ENCODE assay signal across 16 cellular contexts in genomic region chr10:16986082-16986405, GRCh38.
A peak's percentile ranks its signal among the peaks of the same experiment; 100 is the strongest.
DNase-seq lines count a peak whose midpoint lies in the region; ATAC-seq, FAIRE-seq and TF ChIP-seq lines count a peak whose summit lies in the region.
"Had no signal": no experiment of that assay in that cellular context is flagged by ENCODE, and none has a peak within 500 bp of the region (broad histone marks: within the 10 kb centered on the region; RNA-seq: fewer than 3 reads in every experiment).

No MANE protein-coding gene starts in this region.

- H3K27me3 ChIP-seq in AG04450 (ENCODE audit: control insufficient read depth, insufficient read depth, low read length) (no peaks in the 10 kb centered on the region), astrocyte (ENCODE audit: insufficient read depth, low read length) (no peaks in the 10 kb centered on the region), right cardiac atrium (ENCODE audit: control insufficient read depth, insufficient read depth) (no peaks in the 10 kb centered on the region), sigmoid colon (no peaks in the 10 kb centered on the region)

- H3K36me3 Mint-ChIP-seq in astrocyte (ENCODE audit: low read depth, unreplicated experiment) = no peaks in the 10 kb centered on the region

- no peaks in the 10 kb centered on the region for H3K9me3 Mint-ChIP-seq in astrocyte (ENCODE audit: unreplicated experiment)
- H3K9me3 Mint-ChIP-seq: activated CD8-positive, alpha-beta T cell treated with anti-CD3 and anti-CD28 coated beads for 36 hours; activated T-helper 17 cell treated with anti-CD3 and anti-CD28 coated beads, Interleukin-2, amount 50 U/mL, for 72 hours had no signal

- H3K4me3 Mint-ChIP-seq in astrocyte (ENCODE audit: unreplicated experiment) = no peak overlapping the region
- H3K4me3 Mint-ChIP-seq: activated CD8-positive, alpha-beta T cell treated with anti-CD3 and anti-CD28 coated beads for 36 hours; activated T-helper 17 cell treated with anti-CD3 and anti-CD28 coated beads, Interleukin-2, amount 50 U/mL, for 72 hours; naive B cell had no signal

- no peaks in the 10 kb centered on the region for H3K79me2 ChIP-seq in astrocyte (ENCODE audit: insufficient read depth, low read length)

- ATAC-seq in right cardiac atrium (peak; percentile 11 to 47), GM18867 (IDR thresholded peaks at IDR 0.05; ENCODE audit: unreplicated experiment) (no peak), GM18868 (IDR thresholded peaks at IDR 0.05; ENCODE audit: unreplicated experiment) (no peak)
- ATAC-seq: activated CD8-positive, alpha-beta T cell treated with anti-CD3 and anti-CD28 coated beads for 36 hours; activated T-helper 17 cell treated with anti-CD3 and anti-CD28 coated beads, Interleukin-2, amount 50 U/mL, for 72 hours had no signal

- CTCF ChIA-PET in AG04450 (lab: Charles Lee) = no interaction called here

- peaks cover 32% of the 10 kb centered on the region for H3K4me1 Mint-ChIP-seq in astrocyte (ENCODE audit: low read depth, unreplicated experiment)
- H3K4me1 Mint-ChIP-seq: activated T-helper 17 cell treated with anti-CD3 and anti-CD28 coated beads, Interleukin-2, amount 50 U/mL, for 72 hours; naive B cell had no signal

- DNase-seq in AG04450 (ENCODE audit: low read depth, low spot score) = no peak
- DNase-seq in astrocyte (ENCODE audit: low read depth) = no peak
- peak in 1 of 3 donors; percentile 60 for DNase-seq in right cardiac atrium
- no peak for DNase-seq in sigmoid colon
- no peak for DNase-seq in foreskin melanocyte
- no peak for DNase-seq in NCI-H1105 (lab: John Stamatoyannopoulos, UW)
- DNase-seq: activated CD8-positive, alpha-beta T cell treated with anti-CD3 and anti-CD28 coated beads for 36 hours; effector CD4-positive, alpha-beta T cell; naive B cell; NCI-H2171 treated with DMSO at 0.1 percent for 48 hours; stimulated activated CD4-positive, alpha-beta T cell treated with anti-CD3 and anti-CD28 coated beads, Interleukin-4, amount 100 ng/mL, for 1 hour had no signal

- H3K4me2 ChIP-seq in astrocyte (ENCODE audit: low read length) = peak overlapping the region; percentile 80

- no peak for TF ChIP-seq POLR2A in sigmoid colon (IDR thresholded peaks at IDR 0.05)

- H3K27ac Mint-ChIP-seq in astrocyte (ENCODE audit: unreplicated experiment) = peak overlapping the region; percentile 99
- H3K27ac Mint-ChIP-seq: activated CD8-positive, alpha-beta T cell treated with anti-CD3 and anti-CD28 coated beads for 36 hours; activated T-helper 17 cell treated with anti-CD3 and anti-CD28 coated beads, Interleukin-2, amount 50 U/mL, for 72 hours; naive B cell had no signal

- WGBS in right cardiac atrium = 67% methylated on average over 5 of the region's 5 CpGs
- 85% methylated on average over 5 of the region's 5 CpGs for WGBS in sigmoid colon, 2 donors

- intact Hi-C loops in right cardiac atrium (cut with DNase I) = no loop called here
- intact Hi-C loops in sigmoid colon (cut with DNase I) = no loop called here

- H3K9me3 ChIP-seq in AG04450 (ENCODE audit: control insufficient read depth, insufficient read depth, low read length) (peaks cover 4% of the 10 kb centered on the region), astrocyte (ENCODE audit: insufficient read depth, low read depth, low read length) (no peaks in the 10 kb centered on the region), right cardiac atrium (ENCODE audit: control insufficient read depth, low read length) (no peaks in the 10 kb centered on the region), sigmoid colon (no peaks in the 10 kb centered on the region)

- peak overlapping the region; percentile 20 for H2AFZ ChIP-seq in astrocyte (ENCODE audit: low read depth, low read length)

- peak overlapping the region; percentile 96 for H3K27ac ChIP-seq in AG04450 (ENCODE audit: low read depth, low read length)
- H3K27ac ChIP-seq in astrocyte (ENCODE audit: low read depth, low read length) = peak overlapping the region; percentile 100
- H3K27ac ChIP-seq in right cardiac atrium (ENCODE audit: low read length) = no peak overlapping the region
- peak overlapping the region; percentile 17 to 49 (median 34) for H3K27ac ChIP-seq in sigmoid colon

- H3K36me3 ChIP-seq in astrocyte (ENCODE audit: insufficient read depth, low read length) (no peaks in the 10 kb centered on the region), sigmoid colon (no peaks in the 10 kb centered on the region)

- peak overlapping the region; percentile 88 for H3K9ac ChIP-seq in astrocyte (ENCODE audit: low read length)

- FAIRE-seq in astrocyte (lab: Jason Lieb, UNC) = no peak
- FAIRE-seq: GM12892, islet of Langerhans had no signal

- H3K4me3 ChIP-seq in AG04450 (ENCODE audit: low read depth, low read length) = no peak overlapping the region
- no peak overlapping the region for H3K4me3 ChIP-seq in astrocyte (ENCODE audit: insufficient read depth, low read depth, low read length)
- H3K4me3 ChIP-seq in right cardiac atrium (ENCODE audit: low read length) = no peak overlapping the region
- H3K4me3 ChIP-seq in sigmoid colon = no peak overlapping the region

- POLR2A ChIA-PET in AG04450 (lab: Yijun Ruan, JAX) = interaction anchor here (0.6 to 1.9 kb wide), 5 partner anchors 17 to 225 kb away, joined by 3 to 19 read pairs (median 8); no protein-coding TSS in a partner anchor

- H3K4me1 ChIP-seq in astrocyte (ENCODE audit: insufficient read depth, low read length) = peaks cover 27% of the 10 kb centered on the region
- H3K4me1 ChIP-seq in right cardiac atrium (ENCODE audit: control insufficient read depth, insufficient read depth, low read length) = no peaks in the 10 kb centered on the region
- H3K4me1 ChIP-seq in sigmoid colon = no peaks in the 10 kb centered on the region

- TF ChIP-seq EP300 in sigmoid colon (IDR thresholded peaks at IDR 0.05) = no peak

- TF ChIP-seq CTCF in AG04450 (IDR thresholded peaks at IDR 0.05; ENCODE audit: low read depth, low read length) (no peak), astrocyte (IDR thresholded peaks at IDR 0.05; ENCODE audit: insufficient read depth, low read depth, low read length) (no peak), sigmoid colon (IDR thresholded peaks at IDR 0.05) (no peak)

- H3K27me3 Mint-ChIP-seq in astrocyte (ENCODE audit: low read depth, unreplicated experiment) = no peaks in the 10 kb centered on the region
- H3K27me3 Mint-ChIP-seq: activated CD8-positive, alpha-beta T cell treated with anti-CD3 and anti-CD28 coated beads for 36 hours; activated T-helper 17 cell treated with anti-CD3 and anti-CD28 coated beads, Interleukin-2, amount 50 U/mL, for 72 hours; naive B cell had no signal

- H4K20me1 ChIP-seq in astrocyte (ENCODE audit: insufficient read depth, low read length) = no peaks in the 10 kb centered on the region

Comparison
In these comparisons a context has a peak if more than half of its experiments do, and no peak if none do; other contexts are left out.
1. ATAC-seq: peak in right cardiac atrium (2 of 2); none in GM18867 (single experiment) and GM18868 (single experiment).